18 cellular contexts compared by ENCODE assay signal in the genomic region with DNA sequence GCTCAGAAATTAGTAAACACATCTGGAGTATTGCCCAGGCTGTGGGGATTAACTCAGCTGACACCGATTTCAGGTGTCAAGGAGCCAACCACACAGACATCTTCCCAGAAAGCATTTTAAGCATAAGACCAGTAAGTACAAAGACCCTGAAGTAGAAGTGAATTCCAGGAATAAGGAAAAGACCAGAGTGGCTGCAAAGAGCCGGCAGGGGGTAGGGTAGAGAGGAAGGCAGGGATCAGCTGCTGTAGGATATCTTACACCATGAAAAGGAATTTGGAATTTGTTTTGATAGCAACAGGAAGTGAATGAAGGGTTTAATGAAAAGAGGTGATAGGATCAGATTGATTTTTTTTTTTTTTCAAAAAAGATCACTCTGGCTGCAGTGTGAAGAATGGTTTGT.
"Had no signal": no experiment of that assay in that cellular context is flagged by ENCODE, and none has a peak within 500 bp of the region (broad histone marks: within the 10 kb centered on the region; RNA-seq: fewer than 3 reads in every experiment).

No MANE protein-coding gene starts in this region.

- H3K9me3 Mint-ChIP-seq: activated CD4-positive, alpha-beta T cell treated with anti-CD3 and anti-CD28 coated beads, Interleukin-2, amount 10 ng/mL, durations not matched to agents 24 days and 14 days; activated naive CD4-positive, alpha-beta T cell treated with anti-CD3 and anti-CD28 coated beads for 36 hours; activated T-helper 2 cell treated with anti-CD3 and anti-CD28 coated beads, Interferon-gamma antibody, Interleukin-2, Interleukin-4, amounts not matched to agents 10 μg/mL and 5 μg/mL and 100 μg/mL, durations not matched to agents 14 hours and 24 hours and 36 hours; dendritic cell treated with granulocyte-macrophage colony-stimulating factor and Interleukin-4, amounts not matched to agents 40 ng/mL and 50 ng/mL, for 4 days; nephron had no signal

- DNase-seq: activated CD4-positive, alpha-beta T cell treated with anti-CD3 and anti-CD28 coated beads, Interleukin-2, amount 10 ng/mL, durations not matched to agents 24 days and 14 days; activated CD8-positive, alpha-beta T cell treated with anti-CD3 and anti-CD28 coated beads, Interleukin-2, amount 10 ng/mL, durations not matched to agents 7 days and 5 days; activated naive CD4-positive, alpha-beta T cell treated with anti-CD3 and anti-CD28 coated beads for 36 hours; activated T-cell treated with anti-CD3 and anti-CD28 coated beads, Interleukin-2, amount 50 U/mL, for 24 hours; cerebellar nuclear complex; effector memory CD8-positive, alpha-beta T cell; kidney; left lung; midbrain; occipital lobe; retina; stimulated activated CD4-positive, alpha-beta T cell treated with anti-CD3 and anti-CD28 coated beads, Interleukin-2, amount 100 ng/mL, for 24 hours; stimulated activated naive CD4-positive, alpha-beta T cell treated with Interleukin-2 at 50 U/mL for 16 hours; T1000; transverse colon had no signal

- H3K27ac Mint-ChIP-seq: activated CD4-positive, alpha-beta T cell treated with anti-CD3 and anti-CD28 coated beads, Interleukin-2, amount 10 ng/mL, durations not matched to agents 24 days and 14 days; activated CD8-positive, alpha-beta T cell treated with anti-CD3 and anti-CD28 coated beads, Interleukin-2, amount 10 ng/mL, durations not matched to agents 7 days and 5 days; activated naive CD4-positive, alpha-beta T cell treated with anti-CD3 and anti-CD28 coated beads for 36 hours; activated T-cell treated with anti-CD3 and anti-CD28 coated beads, Interleukin-2, amount 50 U/mL, for 24 hours; activated T-helper 2 cell treated with anti-CD3 and anti-CD28 coated beads, Interferon-gamma antibody, Interleukin-2, Interleukin-4, amounts not matched to agents 10 μg/mL and 5 μg/mL and 100 μg/mL, durations not matched to agents 14 hours and 24 hours and 36 hours; dendritic cell treated with granulocyte-macrophage colony-stimulating factor and Interleukin-4, amounts not matched to agents 40 ng/mL and 50 ng/mL, for 4 days; effector memory CD8-positive, alpha-beta T cell; nephron had no signal

- H3K4me3 Mint-ChIP-seq: activated CD4-positive, alpha-beta T cell treated with anti-CD3 and anti-CD28 coated beads, Interleukin-2, amount 10 ng/mL, durations not matched to agents 24 days and 14 days; activated CD8-positive, alpha-beta T cell treated with anti-CD3 and anti-CD28 coated beads, Interleukin-2, amount 10 ng/mL, durations not matched to agents 7 days and 5 days; activated naive CD4-positive, alpha-beta T cell treated with anti-CD3 and anti-CD28 coated beads for 36 hours; activated T-cell treated with anti-CD3 and anti-CD28 coated beads, Interleukin-2, amount 50 U/mL, for 24 hours; dendritic cell treated with granulocyte-macrophage colony-stimulating factor and Interleukin-4, amounts not matched to agents 40 ng/mL and 50 ng/mL, for 4 days; effector memory CD8-positive, alpha-beta T cell; nephron had no signal

- H3K9me3 ChIP-seq: left lung, transverse colon had no signal

- FAIRE-seq: kidney had no signal

- H3K27ac ChIP-seq: left lung, transverse colon had no signal

- ATAC-seq: activated CD8-positive, alpha-beta T cell treated with anti-CD3 and anti-CD28 coated beads, Interleukin-2, amount 10 ng/mL, durations not matched to agents 7 days and 5 days; effector memory CD8-positive, alpha-beta T cell; left lung had no signal

- H3K36me3 ChIP-seq: left lung, transverse colon had no signal

- H3K4me3 ChIP-seq: left lung, transverse colon had no signal

- H3K27me3 ChIP-seq: left lung, transverse colon had no signal

- H3K4me1 Mint-ChIP-seq: activated CD4-positive, alpha-beta T cell treated with anti-CD3 and anti-CD28 coated beads, Interleukin-2, amount 10 ng/mL, durations not matched to agents 24 days and 14 days had no signal

- H3K4me1 ChIP-seq: left lung, transverse colon had no signal

- H3K27me3 Mint-ChIP-seq: activated CD4-positive, alpha-beta T cell treated with anti-CD3 and anti-CD28 coated beads, Interleukin-2, amount 10 ng/mL, durations not matched to agents 24 days and 14 days; activated T-cell treated with anti-CD3 and anti-CD28 coated beads, Interleukin-2, amount 50 U/mL, for 24 hours; dendritic cell treated with granulocyte-macrophage colony-stimulating factor and Interleukin-4, amounts not matched to agents 40 ng/mL and 50 ng/mL, for 4 days; effector memory CD8-positive, alpha-beta T cell had no signal
